Comparison of ENCODE assay signal across 8 cellular contexts in genomic region chr2:85577386-85578242, GRCh38. TPM values are rescaled to one million over a fixed set of nuclear protein-coding genes. Genes with fewer than 3 reads are reported as not detected.
DNase-seq lines count a peak whose midpoint lies in the region; ATAC-seq and TF ChIP-seq lines count a peak whose summit lies in the region.

Gene VAMP8, plus strand, starts transcription at chr2:85577586. Its CDS starts 61 bp downstream, at chr2:85577647.

- H3K9me3 ChIP-seq in Panc1 (ENCODE audit: control insufficient read depth, insufficient read depth, low read depth, low read length): no peaks in the 10 kb centered on the region
- no peaks in the 10 kb centered on the region for H3K9me3 ChIP-seq in skeletal muscle tissue (ENCODE audit: control insufficient read depth in 3 of 3, low read length in 3 of 3)

- no peaks in the 10 kb centered on the region for H3K27me3 ChIP-seq in Panc1 (ENCODE audit: control insufficient read depth, insufficient read depth, low read length)
- H3K27me3 ChIP-seq in skeletal muscle tissue (ENCODE audit: control insufficient read depth in 3 of 3, insufficient read depth in 3 of 3, low read length in 3 of 3): no peaks in the 10 kb centered on the region

- H3K4me1 Mint-ChIP-seq in activated naive CD4-positive, alpha-beta T cell treated with anti-CD3 and anti-CD28 coated beads, Interleukin-2, amount 10 ng/mL, durations not matched to agents 7 days and 5 days: peaks cover 42% of the 10 kb centered on the region

- in situ Hi-C loops in Panc1 (cut with HindIII; ENCODE audit: low pct_unique_long_range_greater_than_20kb, low sequenced_read_pairs): no loop called here

- CTCF ChIA-PET in Panc1 (lab: Charles Lee): no interaction called here
- CTCF ChIA-PET in activated naive CD4-positive, alpha-beta T cell treated with anti-CD3 and anti-CD28 coated beads, Interleukin-2, amount 10 ng/mL, durations not matched to agents 7 days and 5 days (lab: Charles Lee): interaction anchor here (0.6 to 1.6 kb wide), 3 partner anchors 16 to 157 kb away, joined by 3 to 7 read pairs (median 3); no protein-coding TSS in a partner anchor

- peak within 1 kb of the TSS; percentile 95 for H3K4me3 Mint-ChIP-seq in activated naive CD4-positive, alpha-beta T cell treated with anti-CD3 and anti-CD28 coated beads, Interleukin-2, amount 10 ng/mL, durations not matched to agents 7 days and 5 days

- no peak for DNase-seq in Panc1 (ENCODE audit: low read depth, low spot score)
- DNase-seq in activated naive CD4-positive, alpha-beta T cell treated with anti-CD3 and anti-CD28 coated beads, Interleukin-2, amount 10 ng/mL, durations not matched to agents 7 days and 5 days: peak; percentile 80
- peak; percentile 52 for DNase-seq in iPS DF 19.7 (ENCODE audit: low read depth, low spot score)
- no peak for DNase-seq in globus pallidus (ENCODE audit: low spot score)
- DNase-seq in DMS 273 (lab: John Stamatoyannopoulos, UW; ENCODE audit: unreplicated experiment): no peak

- H3K4me1 ChIP-seq in Panc1 (ENCODE audit: control insufficient read depth, insufficient read depth, low read length): peaks cover 27% of the 10 kb centered on the region
- peaks cover 23 to 33% (median 30%) of the 10 kb centered on the region in 3 donors for H3K4me1 ChIP-seq in skeletal muscle tissue (ENCODE audit: control insufficient read depth in 3 of 3, insufficient read depth in 3 of 3, low read length in 3 of 3)

- peak within 1 kb of the TSS; percentile 48 to 74 (median 64) for H3K9ac ChIP-seq in skeletal muscle tissue (ENCODE audit: low read depth in 1 of 3, low read length in 3 of 3)

- H3K4me3 ChIP-seq in Panc1 (ENCODE audit: low read depth in 2 of 2, low read length in 2 of 2) (peak within 1 kb of the TSS; percentile 49 to 66), skeletal muscle tissue (ENCODE audit: low read length in 3 of 3) (peak within 1 kb of the TSS; percentile 48 to 63 (median 51))

- H3K27me3 Mint-ChIP-seq in activated naive CD4-positive, alpha-beta T cell treated with anti-CD3 and anti-CD28 coated beads, Interleukin-2, amount 10 ng/mL, durations not matched to agents 7 days and 5 days: peaks cover 27% of the 10 kb centered on the region

- no peaks in the 10 kb centered on the region for H3K36me3 ChIP-seq in Panc1 (ENCODE audit: control insufficient read depth, insufficient read depth, low read length)
- H3K36me3 ChIP-seq in skeletal muscle tissue (ENCODE audit: control insufficient read depth in 3 of 3, insufficient read depth in 3 of 3, low read length in 3 of 3): no peaks in the 10 kb centered on the region

- ATAC-seq in GM18505 (IDR thresholded peaks at IDR 0.05; ENCODE audit: unreplicated experiment): peak; percentile 57
- peak; percentile 74 for ATAC-seq in HG02885 (IDR thresholded peaks at IDR 0.05; ENCODE audit: poor library complexity, unreplicated experiment)
- ATAC-seq in Panc1: peak; percentile 87

- peak within 1 kb of the TSS; percentile 86 for H3K27ac Mint-ChIP-seq in activated naive CD4-positive, alpha-beta T cell treated with anti-CD3 and anti-CD28 coated beads, Interleukin-2, amount 10 ng/mL, durations not matched to agents 7 days and 5 days

- no peaks in the 10 kb centered on the region for H3K9me3 Mint-ChIP-seq in activated naive CD4-positive, alpha-beta T cell treated with anti-CD3 and anti-CD28 coated beads, Interleukin-2, amount 10 ng/mL, durations not matched to agents 7 days and 5 days

- peak; percentile 70 for TF ChIP-seq POLR2A in GM18505 (IDR thresholded peaks at IDR 0.05; ENCODE audit: borderline replicate concordance, extremely low read depth, insufficient read depth, insufficient read length)

- intact Hi-C loops in Panc1 (cut with micrococcal nuclease; ENCODE audit: unreplicated experiment): no loop called here

- no peak for TF ChIP-seq CTCF in Panc1 (IDR thresholded peaks at IDR 0.05)

- peak within 1 kb of the TSS; percentile 89 for H3K27ac ChIP-seq in Panc1 (ENCODE audit: low read length)
- H3K27ac ChIP-seq in skeletal muscle tissue (ENCODE audit: low read depth, low read length): peak within 1 kb of the TSS; percentile 76

- no TSS peak for BruUV-seq in Panc1 (replicated peaks; lab: Mats Ljungman, UMichigan)

- POLR2A ChIA-PET in Panc1 (lab: Charles Lee): interaction anchor here (0.6 kb wide), 2 partner anchors 9 to 80 kb away, joined by 3 to 9 read pairs; no protein-coding TSS in a partner anchor

- H3K36me3 Mint-ChIP-seq in activated naive CD4-positive, alpha-beta T cell treated with anti-CD3 and anti-CD28 coated beads, Interleukin-2, amount 10 ng/mL, durations not matched to agents 7 days and 5 days: peaks cover 22% of the 10 kb centered on the region

RNA-seq across cellular contexts. Expression of gene VAMP8, which starts in this region (rescaled TPM):
- total RNA-seq in Panc1 (2021; ENCODE audit: unreplicated experiment) (93.2 TPM), skeletal muscle tissue (4.7 TPM)
- 113 TPM for polyA plus RNA-seq in Panc1 (2012; ENCODE audit: insufficient read length)

Comparison
In these comparisons a context has a peak if more than half of its experiments do, and no peak if none do; other contexts are left out.
1. RNA of gene VAMP8 (total RNA-seq): 93.2 TPM in Panc1 (single experiment); 4.7 TPM in skeletal muscle tissue (single experiment); every median in the first group is over 10 times any median in the second.
2. DNase-seq: peak in activated naive CD4-positive, alpha-beta T cell treated with anti-CD3 and anti-CD28 coated beads, Interleukin-2, amount 10 ng/mL, durations not matched to agents 7 days and 5 days (single experiment) and iPS DF 19.7 (single experiment); none in Panc1 (single experiment), globus pallidus (single experiment) and DMS 273 (single experiment).
3. Peak in every context shown above with its lines, with median percentiles within 50 percentile points of each other: ATAC-seq.